1 cellular context compared by ENCODE assay signal in genomic region chr2:48414640-48414979, GRCh38.
TF ChIP-seq lines count a peak whose summit lies in the region.

No MANE protein-coding gene starts in this region.

TF ChIP-seq in HepG2, 621 proteins besides CTCF, POLR2A, EP300 and RAD21 (continued from another document and continues in another):
- TF ChIP-seq ZNF557 (CRISPR knock-in tag; IDR thresholded peaks at IDR 0.05) (no peak), ZNF746 (CRISPR knock-in tag; IDR thresholded peaks at IDR 0.05) (no peak), TBP (CRISPR knock-in tag; IDR thresholded peaks at IDR 0.05) (no peak), KAT7 (CRISPR knock-in tag; IDR thresholded peaks at IDR 0.05; ENCODE audit: borderline replicate concordance) (no peak), ZEB1 (IDR thresholded peaks at IDR 0.05; ENCODE audit: insufficient replicate concordance, low read depth) (no peak), TARDBP (CRISPR knock-in tag; IDR thresholded peaks at IDR 0.05) (no peak), RARG (CRISPR knock-in tag; IDR thresholded peaks at IDR 0.05; ENCODE audit: low read depth) (no peak), ZNF329 (CRISPR knock-in tag; IDR thresholded peaks at IDR 0.05; ENCODE audit: low read depth) (no peak), CENPX (CRISPR knock-in tag; IDR thresholded peaks at IDR 0.05) (no peak), PTBP1 (IDR thresholded peaks at IDR 0.05; ENCODE audit: low read depth, low read length, poor library complexity, severe bottlenecking) (no peak), ZSCAN31 (CRISPR knock-in tag; IDR thresholded peaks at IDR 0.05; ENCODE audit: low read depth) (no peak), ZMYM4 (CRISPR knock-in tag; IDR thresholded peaks at IDR 0.05) (no peak), NCOA2 (CRISPR knock-in tag; IDR thresholded peaks at IDR 0.05) (no peak), GATA4 (IDR thresholded peaks at IDR 0.05; ENCODE audit: borderline replicate concordance, low read depth) (no peak), ZNF788 (CRISPR knock-in tag; IDR thresholded peaks at IDR 0.05; ENCODE audit: borderline replicate concordance) (no peak), TBX3 (IDR thresholded peaks at IDR 0.05; ENCODE audit: borderline replicate concordance) (no peak), NPAS2 (CRISPR knock-in tag; IDR thresholded peaks at IDR 0.05; ENCODE audit: borderline replicate concordance) (no peak), KLF12 (CRISPR knock-in tag; IDR thresholded peaks at IDR 0.05; ENCODE audit: borderline replicate concordance) (peak; percentile 32; the same call in 1 of the 2 replicates), CBX5 (CRISPR knock-in tag; IDR thresholded peaks at IDR 0.05; ENCODE audit: borderline replicate concordance) (no peak), HOXA9 (CRISPR knock-in tag; IDR thresholded peaks at IDR 0.05; ENCODE audit: borderline replicate concordance) (no peak), ZNF136 (CRISPR knock-in tag; IDR thresholded peaks at IDR 0.05; ENCODE audit: low read depth) (0 out of 2 replicates have a peak, but pooled peaks have one; percentile 71), HMG20A (CRISPR knock-in tag; IDR thresholded peaks at IDR 0.05; ENCODE audit: borderline replicate concordance) (no peak), KDM6A (CRISPR knock-in tag; IDR thresholded peaks at IDR 0.05; ENCODE audit: low read depth) (no peak), ZNF451 (CRISPR knock-in tag; IDR thresholded peaks at IDR 0.05) (no peak; the same call in 1 of the 2 replicates), AKNA (CRISPR knock-in tag; IDR thresholded peaks at IDR 0.05; ENCODE audit: borderline replicate concordance) (no peak), ZIK1 (CRISPR knock-in tag; IDR thresholded peaks at IDR 0.05; ENCODE audit: borderline replicate concordance, low read depth) (0 out of 2 replicates have a peak, but pooled peaks have one; percentile 8), DMAP1 (CRISPR knock-in tag; IDR thresholded peaks at IDR 0.05) (no peak), SNRNP70 (IDR thresholded peaks at IDR 0.05; ENCODE audit: low read depth, low read length) (no peak), HOXA3 (CRISPR knock-in tag; IDR thresholded peaks at IDR 0.05) (no peak), RFXANK (CRISPR knock-in tag; IDR thresholded peaks at IDR 0.05) (0 out of 2 replicates have a peak, but pooled peaks have one; percentile 8), SMARCE1 (IDR thresholded peaks at IDR 0.05; ENCODE audit: borderline replicate concordance) (no peak), REL (CRISPR knock-in tag; conservative IDR thresholded peaks at IDR 0.05) (no peak), ZNF737 (CRISPR knock-in tag; IDR thresholded peaks at IDR 0.05; ENCODE audit: borderline replicate concordance) (no peak), ZNF614 (CRISPR knock-in tag; IDR thresholded peaks at IDR 0.05; ENCODE audit: borderline replicate concordance) (no peak), PHB2 (IDR thresholded peaks at IDR 0.05; ENCODE audit: partially characterized antibody) (no peak), ZNF3 (CRISPR knock-in tag; IDR thresholded peaks at IDR 0.05) (no peak), ZNF644 (CRISPR knock-in tag; IDR thresholded peaks at IDR 0.05; ENCODE audit: low read depth) (0 out of 2 replicates have a peak, but pooled peaks have one; percentile 60), HMGXB4 (CRISPR knock-in tag; IDR thresholded peaks at IDR 0.05; ENCODE audit: borderline replicate concordance in 1 of 2, low read depth in 1 of 2) (no peak; a peak in 1 of 4 replicates), HHEX (CRISPR knock-in tag; IDR thresholded peaks at IDR 0.05) (no peak), ZNF549 (CRISPR knock-in tag; IDR thresholded peaks at IDR 0.05) (no peak), SIN3A (IDR thresholded peaks at IDR 0.05; ENCODE audit: borderline replicate concordance, low read depth, low read length) (no peak), RARA (CRISPR knock-in tag; IDR thresholded peaks at IDR 0.05) (no peak), HDAC1 (CRISPR knock-in tag; IDR thresholded peaks at IDR 0.05) (peak; percentile 11; the same call in 1 of the 2 replicates), ZNF367 (CRISPR knock-in tag; IDR thresholded peaks at IDR 0.05; ENCODE audit: borderline replicate concordance) (no peak), RNF2 (conservative IDR thresholded peaks at IDR 0.05; ENCODE audit: low read depth) (no peak), TBL1XR1 (IDR thresholded peaks at IDR 0.05; ENCODE audit: borderline replicate concordance, low read length, partially characterized antibody) (no peak), ZNF660 (CRISPR knock-in tag; IDR thresholded peaks at IDR 0.05; ENCODE audit: borderline replicate concordance, low read depth) (no peak), HCFC1 (IDR thresholded peaks at IDR 0.05; ENCODE audit: low read depth, low read length) (no peak), ZNF142 (CRISPR knock-in tag; IDR thresholded peaks at IDR 0.05) (no peak; the same call in 1 of the 2 replicates), CCDC6 (CRISPR knock-in tag; IDR thresholded peaks at IDR 0.05) (no peak), ZNF781 (CRISPR knock-in tag; IDR thresholded peaks at IDR 0.05; ENCODE audit: borderline replicate concordance, not compliant biosample characterization) (no peak), ELK4 (CRISPR knock-in tag; IDR thresholded peaks at IDR 0.05; ENCODE audit: borderline replicate concordance) (no peak)
- TF ChIP-seq, protein P1, sequence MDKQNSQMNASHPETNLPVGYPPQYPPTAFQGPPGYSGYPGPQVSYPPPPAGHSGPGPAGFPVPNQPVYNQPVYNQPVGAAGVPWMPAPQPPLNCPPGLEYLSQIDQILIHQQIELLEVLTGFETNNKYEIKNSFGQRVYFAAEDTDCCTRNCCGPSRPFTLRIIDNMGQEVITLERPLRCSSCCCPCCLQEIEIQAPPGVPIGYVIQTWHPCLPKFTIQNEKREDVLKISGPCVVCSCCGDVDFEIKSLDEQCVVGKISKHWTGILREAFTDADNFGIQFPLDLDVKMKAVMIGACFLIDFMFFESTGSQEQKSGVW (CRISPR knock-in tag; IDR thresholded peaks at IDR 0.05; ENCODE audit: borderline replicate concordance): no peak
- TF ChIP-seq, protein P2, sequence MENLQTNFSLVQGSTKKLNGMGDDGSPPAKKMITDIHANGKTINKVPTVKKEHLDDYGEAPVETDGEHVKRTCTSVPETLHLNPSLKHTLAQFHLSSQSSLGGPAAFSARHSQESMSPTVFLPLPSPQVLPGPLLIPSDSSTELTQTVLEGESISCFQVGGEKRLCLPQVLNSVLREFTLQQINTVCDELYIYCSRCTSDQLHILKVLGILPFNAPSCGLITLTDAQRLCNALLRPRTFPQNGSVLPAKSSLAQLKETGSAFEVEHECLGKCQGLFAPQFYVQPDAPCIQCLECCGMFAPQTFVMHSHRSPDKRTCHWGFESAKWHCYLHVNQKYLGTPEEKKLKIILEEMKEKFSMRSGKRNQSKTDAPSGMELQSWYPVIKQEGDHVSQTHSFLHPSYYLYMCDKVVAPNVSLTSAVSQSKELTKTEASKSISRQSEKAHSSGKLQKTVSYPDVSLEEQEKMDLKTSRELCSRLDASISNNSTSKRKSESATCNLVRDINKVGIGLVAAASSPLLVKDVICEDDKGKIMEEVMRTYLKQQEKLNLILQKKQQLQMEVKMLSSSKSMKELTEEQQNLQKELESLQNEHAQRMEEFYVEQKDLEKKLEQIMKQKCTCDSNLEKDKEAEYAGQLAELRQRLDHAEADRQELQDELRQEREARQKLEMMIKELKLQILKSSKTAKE (CRISPR knock-in tag; IDR thresholded peaks at IDR 0.05; ENCODE audit: borderline replicate concordance): 0 out of 2 replicates have a peak, but pooled peaks have one; percentile 20
- TF ChIP-seq, protein P3, sequence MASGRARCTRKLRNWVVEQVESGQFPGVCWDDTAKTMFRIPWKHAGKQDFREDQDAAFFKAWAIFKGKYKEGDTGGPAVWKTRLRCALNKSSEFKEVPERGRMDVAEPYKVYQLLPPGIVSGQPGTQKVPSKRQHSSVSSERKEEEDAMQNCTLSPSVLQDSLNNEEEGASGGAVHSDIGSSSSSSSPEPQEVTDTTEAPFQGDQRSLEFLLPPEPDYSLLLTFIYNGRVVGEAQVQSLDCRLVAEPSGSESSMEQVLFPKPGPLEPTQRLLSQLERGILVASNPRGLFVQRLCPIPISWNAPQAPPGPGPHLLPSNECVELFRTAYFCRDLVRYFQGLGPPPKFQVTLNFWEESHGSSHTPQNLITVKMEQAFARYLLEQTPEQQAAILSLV (CRISPR knock-in tag; IDR thresholded peaks at IDR 0.05; ENCODE audit: borderline replicate concordance): no peak
